8 cellular contexts compared by ENCODE assay signal in the genomic region with DNA sequence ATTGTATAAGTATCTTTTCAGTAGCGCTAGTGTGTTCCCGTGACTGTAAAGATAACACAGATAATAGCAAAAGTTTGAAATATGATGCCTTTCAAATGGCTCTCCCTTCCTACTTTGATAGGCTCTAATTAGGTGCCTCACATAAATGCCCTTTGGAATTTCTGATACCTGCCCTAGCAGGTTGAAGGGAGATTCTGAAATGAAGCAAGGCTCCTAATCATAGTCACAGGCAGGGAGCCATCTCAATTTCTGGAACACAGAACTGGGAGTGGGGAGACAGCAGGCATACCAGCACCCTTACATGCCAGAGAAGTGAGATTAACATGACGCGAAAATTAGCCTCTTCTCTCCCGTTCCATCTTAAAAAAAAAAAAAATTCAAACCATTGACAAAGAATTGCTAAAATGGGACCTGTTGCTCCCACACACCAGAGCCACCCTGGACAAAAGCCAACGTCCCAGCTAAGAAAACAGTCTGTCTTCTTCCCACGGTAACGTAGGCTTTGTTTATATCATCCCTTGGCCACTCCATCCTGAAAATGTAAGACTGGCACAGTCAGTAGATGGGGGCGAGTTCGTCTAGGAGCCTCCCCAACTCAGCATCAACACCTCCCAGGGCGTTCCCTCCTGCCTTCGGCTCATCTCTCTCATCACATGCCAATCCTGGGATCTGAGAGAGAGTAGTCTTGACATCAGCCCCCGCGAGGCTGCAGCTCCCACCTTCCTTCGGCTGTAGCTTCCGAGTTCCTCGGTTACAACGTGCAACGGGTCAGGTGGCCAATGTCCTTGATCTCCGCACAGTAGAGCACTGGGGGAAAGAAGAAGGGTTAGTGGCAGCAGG. TPM values are rescaled to one million over a fixed set of nuclear protein-coding genes. Genes with fewer than 3 reads are reported as not detected.
A peak's percentile ranks its signal among the peaks of the same experiment; 100 is the strongest.
DNase-seq lines count a peak whose midpoint lies in the region; ATAC-seq and TF ChIP-seq lines count a peak whose summit lies in the region.

No MANE protein-coding gene starts in this region.

- H3K27ac Mint-ChIP-seq in HFFc6 = peak overlapping the region; percentile 88
- peak overlapping the region; percentile 92 for H3K27ac Mint-ChIP-seq in progenitor cell of endocrine pancreas

- H3K9me3 Mint-ChIP-seq in HFFc6 = no peaks in the 10 kb centered on the region
- H3K9me3 Mint-ChIP-seq in progenitor cell of endocrine pancreas (ENCODE audit: low read depth) = no peaks in the 10 kb centered on the region

- peaks cover 13% of the 10 kb centered on the region for H3K36me3 Mint-ChIP-seq in HFFc6 (ENCODE audit: low read depth)
- peaks cover 12% of the 10 kb centered on the region for H3K36me3 Mint-ChIP-seq in progenitor cell of endocrine pancreas (ENCODE audit: insufficient read depth)

- no peak for TF ChIP-seq POLR2A in GM18505 (IDR thresholded peaks at IDR 0.05; ENCODE audit: borderline replicate concordance, extremely low read depth, insufficient read depth, insufficient read length)

- ATAC-seq in GM19324 (IDR thresholded peaks at IDR 0.05; ENCODE audit: low FRiP score, unreplicated experiment) (no peak), GM18505 (IDR thresholded peaks at IDR 0.05; ENCODE audit: unreplicated experiment) (no peak)

- TF ChIP-seq CTCF in HFFc6 (IDR thresholded peaks at IDR 0.05) = no peak
- no peak for TF ChIP-seq CTCF in WI38 (IDR thresholded peaks at IDR 0.05; ENCODE audit: low read depth, low read length)
- TF ChIP-seq CTCF in foreskin fibroblast (IDR thresholded peaks at IDR 0.05; ENCODE audit: low read depth, low read length) = no peak
- no peak for TF ChIP-seq CTCF in progenitor cell of endocrine pancreas (IDR thresholded peaks at IDR 0.05; ENCODE audit: unreplicated experiment)

- peaks cover 32% of the 10 kb centered on the region for H3K4me1 Mint-ChIP-seq in HFFc6 (ENCODE audit: low read depth)
- H3K4me1 Mint-ChIP-seq in progenitor cell of endocrine pancreas (ENCODE audit: low read depth) = peaks cover 8% of the 10 kb centered on the region

- DNase-seq in DMS53 treated with DMSO at 0.1 percent for 48 hours (lab: John Stamatoyannopoulos, UW; ENCODE audit: unreplicated experiment) (peak; percentile 89), HFFc6 (peak; percentile 27), foreskin fibroblast (peak; percentile 16 to 63), progenitor cell of endocrine pancreas (ENCODE audit: low spot score, unreplicated experiment) (no peak), cortex of kidney (lab: John Stamatoyannopoulos, UW) (no peak)

- H3K4me3 ChIP-seq in WI38 (ENCODE audit: low read depth, low read length) (peak overlapping the region; percentile 65), foreskin fibroblast (ENCODE audit: low read depth in 1 of 2, low read length in 2 of 2) (peak overlapping the region; percentile 68 to 73)

- H3K4me3 Mint-ChIP-seq in HFFc6 (peak overlapping the region; percentile 92), progenitor cell of endocrine pancreas (ENCODE audit: low read depth) (peak overlapping the region; percentile 79)

- H3K27me3 Mint-ChIP-seq in HFFc6 (ENCODE audit: insufficient read depth) = peaks cover 6% of the 10 kb centered on the region
- peaks cover 24% of the 10 kb centered on the region for H3K27me3 Mint-ChIP-seq in progenitor cell of endocrine pancreas

RNA-seq across cellular contexts. Expression of a gene that starts 1.1 kb away (rescaled TPM):
- 1 to 10 TPM; 2.2 to 3.6 (median 3.1) TPM for total RNA-seq in HFFc6 (2021; fragmentation: NEBNext Ultra II Directional; extraction: Animal tissue kit (Norgen Biotek cat#: 25700))
- 1.8 and 2.3 TPM in 2 replicates for total RNA-seq in progenitor cell of endocrine pancreas

RNA-seq across cellular contexts. Expression of a gene that starts 14.7 kb away (rescaled TPM):
- total RNA-seq in HFFc6 (2021; fragmentation: NEBNext Ultra II Directional; extraction: Animal tissue kit (Norgen Biotek cat#: 25700)) = 1 to 10 TPM; 1.5 to 3.0 (median 2.3) TPM
- 6.0 and 6.4 TPM in 2 replicates for total RNA-seq in progenitor cell of endocrine pancreas

RNA-seq across cellular contexts. Expression of a gene that starts 16.8 kb away (rescaled TPM):
- 100 to 1,000 TPM; 244 to 309 (median 288) TPM for total RNA-seq in HFFc6 (2021; fragmentation: NEBNext Ultra II Directional; extraction: Animal tissue kit (Norgen Biotek cat#: 25700))
- 139 and 141 TPM in 2 replicates for total RNA-seq in progenitor cell of endocrine pancreas

RNA-seq across cellular contexts. Expression of a gene that starts 17.0 kb away (rescaled TPM):
- total RNA-seq in HFFc6 (2021; fragmentation: NEBNext Ultra II Directional; extraction: Animal tissue kit (Norgen Biotek cat#: 25700)) = 10 to 100 TPM; 20.8 to 32.2 (median 28.5) TPM
- total RNA-seq in progenitor cell of endocrine pancreas = 47.7 and 51.6 TPM in 2 replicates

RNA-seq across cellular contexts. Expression of a gene that starts 26.4 kb away (rescaled TPM):
- total RNA-seq in HFFc6 (2021; fragmentation: NEBNext Ultra II Directional; extraction: Animal tissue kit (Norgen Biotek cat#: 25700)) = 100 to 1,000 TPM in 4 of 6 experiments, 10 to 100 TPM in 2; 83.3 to 112 (median 110) TPM
- total RNA-seq in progenitor cell of endocrine pancreas = 112 and 119 TPM in 2 replicates

Comparison
In these comparisons a context has a peak if more than half of its experiments do, and no peak if none do; other contexts are left out.
1. DNase-seq: peak in DMS53 treated with DMSO at 0.1 percent for 48 hours (single experiment), HFFc6 (single experiment) and foreskin fibroblast (2 of 2); none in progenitor cell of endocrine pancreas (single experiment) and cortex of kidney (single experiment).